ENCODE assay signal across 10 cellular contexts in the genomic region with DNA sequence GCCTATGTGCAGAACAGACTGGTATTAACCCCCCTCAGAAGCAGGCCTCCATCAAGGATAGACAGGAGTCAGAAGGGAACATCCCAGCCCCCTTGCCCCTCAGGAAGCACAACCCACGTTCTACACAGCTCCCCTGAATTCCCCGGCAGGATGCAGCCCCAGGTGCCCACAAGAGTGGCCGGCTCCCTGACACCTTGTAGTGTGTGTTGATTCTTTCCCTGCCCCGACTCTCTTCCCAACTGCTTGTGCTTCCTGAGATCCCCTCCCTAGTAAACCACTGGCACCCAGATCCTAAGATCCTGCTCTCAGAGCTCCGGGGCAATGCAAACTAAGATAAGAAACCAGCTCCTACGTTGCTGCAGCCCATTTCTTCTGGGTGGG. TPM values are rescaled to one million over a fixed set of nuclear protein-coding genes. Genes with fewer than 3 reads are reported as not detected.
DNase-seq lines count a peak whose midpoint lies in the region; ATAC-seq and TF ChIP-seq lines count a peak whose summit lies in the region.
"Had no signal": no experiment of that assay in that cellular context is flagged by ENCODE, and none has a peak within 500 bp of the region (broad histone marks: within the 10 kb centered on the region; RNA-seq: fewer than 3 reads in every experiment).

No MANE protein-coding gene starts in this region.

- no peak for ATAC-seq in CD4-positive, alpha-beta T cell (ENCODE audit: poor library complexity)
- ATAC-seq in HG03432 (IDR thresholded peaks at IDR 0.05; ENCODE audit: unreplicated experiment) = no peak
- ATAC-seq in GM21526 (IDR thresholded peaks at IDR 0.05; ENCODE audit: low FRiP score, unreplicated experiment) = no peak
- no peak for ATAC-seq in HG03097 (IDR thresholded peaks at IDR 0.05; ENCODE audit: low FRiP score, unreplicated experiment)
- ATAC-seq: SK-N-SH treated with all-trans-retinoic acid at 6 μM for 48 hours had no signal

- H3K4me1 Mint-ChIP-seq in CD4-positive, alpha-beta T cell (ENCODE audit: low read depth) = peaks cover 67% of the 10 kb centered on the region

- CTCF ChIA-PET in CD4-positive, alpha-beta T cell (lab: Charles Lee) = interaction anchor here (0.5 to 1.7 kb wide), 3 partner anchors 67 to 437 kb away, joined by 3 to 10 read pairs (median 3); no protein-coding TSS in a partner anchor

- no peak overlapping the region for H3K4me3 ChIP-seq in NT2/D1 (ENCODE audit: insufficient read length, low read depth)
- H3K4me3 ChIP-seq in coronary artery = peak overlapping the region; percentile 60
- H3K4me3 ChIP-seq in ovary = peak overlapping the region; percentile 0
- H3K4me3 ChIP-seq in adrenal gland = no peak overlapping the region

- H3K27ac ChIP-seq in CD4-positive, alpha-beta T cell (ENCODE audit: low read depth, low read length) = peak overlapping the region; percentile 82
- H3K27ac ChIP-seq in coronary artery (no peak overlapping the region), ovary (peak overlapping the region in 1 of 2 donors; percentile 74), adrenal gland (peak overlapping the region in 1 of 5 donors; percentile 10)

- H3K36me3 ChIP-seq in NT2/D1 (ENCODE audit: insufficient read depth, insufficient read length, low read length) (no peaks in the 10 kb centered on the region), ovary (no peaks in the 10 kb centered on the region), adrenal gland (replicated peaks in 1 of 2) (no peaks in the 10 kb centered on the region)

- H3K9me3 ChIP-seq in CD4-positive, alpha-beta T cell (ENCODE audit: control insufficient read depth, low read length) = no peaks in the 10 kb centered on the region
- H3K9me3 ChIP-seq in NT2/D1 (ENCODE audit: insufficient read depth, low read length) = no peaks in the 10 kb centered on the region
- H3K9me3 ChIP-seq in ovary = no peaks in the 10 kb centered on the region
- H3K9me3 ChIP-seq in adrenal gland (replicated peaks in 1 of 3) = no peaks in the 10 kb centered on the region

- TF ChIP-seq POLR2A in ovary (IDR thresholded peaks at IDR 0.05) (no peak), adrenal gland (IDR thresholded peaks at IDR 0.05) (no peak)

- POLR2A ChIA-PET in CD4-positive, alpha-beta T cell (lab: Charles Lee) = interaction anchor here (0.6 to 4.9 kb wide), 30 partner anchors 8 to 367 kb away, joined by 3 to 55 read pairs (median 6); a partner anchor contains a TSS

- 28 to 46% (median 37%) methylated on average over 6 of the region's 6 CpGs for WGBS in ovary, 3 donors
- WGBS in adrenal gland, 4 donors = 66 to 81% (median 68%) methylated on average over 6 of the region's 6 CpGs

- DNase-seq in CD4-positive, alpha-beta T cell = no peak
- DNase-seq in NT2/D1 (ENCODE audit: low read depth, low spot score) = no peak
- no peak for DNase-seq in coronary artery (ENCODE audit: low spot score)
- no peak for DNase-seq in ovary
- DNase-seq in adrenal gland = no peak

- H3K27ac Mint-ChIP-seq in CD4-positive, alpha-beta T cell = peak overlapping the region; percentile 99
- H3K27ac Mint-ChIP-seq: mesothelial cell of epicardium had no signal

- H3K27me3 ChIP-seq in CD4-positive, alpha-beta T cell (ENCODE audit: control insufficient read depth, insufficient read depth, low read length) = no peaks in the 10 kb centered on the region
- H3K27me3 ChIP-seq in NT2/D1 (ENCODE audit: insufficient read depth, insufficient read length) (no peaks in the 10 kb centered on the region), ovary (no peaks in the 10 kb centered on the region), adrenal gland (no peaks in the 10 kb centered on the region)

- intact Hi-C loops in CD4-positive, alpha-beta T cell (cut with DNase I, micrococcal nuclease) = loop anchor here in 1 of 2 experiments (5.0 kb wide), 2 partner anchors 39 to 59 kb away; no protein-coding TSS in a partner anchor
- intact Hi-C loops in ovary (cut with DNase I) (no loop called here), adrenal gland (cut with DNase I) (no loop called here)

- no peak for TF ChIP-seq EP300 in ovary (IDR thresholded peaks at IDR 0.05)

- peaks cover 4% of the 10 kb centered on the region for H3K36me3 Mint-ChIP-seq in CD4-positive, alpha-beta T cell (ENCODE audit: low read depth)
- H3K36me3 Mint-ChIP-seq: mesothelial cell of epicardium had no signal

- TF ChIP-seq CTCF in CD4-positive, alpha-beta T cell (IDR thresholded peaks at IDR 0.05) = no peak
- TF ChIP-seq CTCF in coronary artery (IDR thresholded peaks at IDR 0.05) (no peak), ovary (IDR thresholded peaks at IDR 0.05) (no peak), adrenal gland (IDR thresholded peaks at IDR 0.05) (no peak)

- H3K4me1 ChIP-seq in NT2/D1 (ENCODE audit: insufficient read depth, insufficient read length) (peaks cover 16% of the 10 kb centered on the region), ovary (ENCODE audit: insufficient read depth) (peaks cover 10% of the 10 kb centered on the region), adrenal gland (replicated peaks in 1 of 2) (no peaks in the 10 kb centered on the region)

- H3K4me3 Mint-ChIP-seq in CD4-positive, alpha-beta T cell = peak overlapping the region; percentile 81
- H3K4me3 Mint-ChIP-seq: mesothelial cell of epicardium had no signal

- no peaks in the 10 kb centered on the region for H3K9me3 Mint-ChIP-seq in CD4-positive, alpha-beta T cell

- peak overlapping the region; percentile 52 for H3K9ac ChIP-seq in NT2/D1 (ENCODE audit: insufficient read length, low read depth)

- no peaks in the 10 kb centered on the region for H3K27me3 Mint-ChIP-seq in CD4-positive, alpha-beta T cell

RNA-seq across cellular contexts. Expression of a gene that starts 34.8 kb away (rescaled TPM):
- total RNA-seq in CD4-positive, alpha-beta T cell = 100 to 1,000 TPM; 226 to 257 TPM
- total RNA-seq in ovary (100 to 1,000 TPM in 4 of 7 donors, 10 to 100 TPM in 3; 39.7 to 169 (median 105) TPM), adrenal gland (10 to 100 TPM; 35.1 to 83.2 (median 60.7) TPM)
- polyA plus RNA-seq in ovary (100 to 1,000 TPM in 1 of 2 donors, 10 to 100 TPM in 1; 49.1 to 139 TPM), adrenal gland (10 to 100 TPM; 23.1 to 75.5 (median 35.2) TPM)

RNA-seq across cellular contexts. Expression of a gene that starts 46.7 kb away (rescaled TPM):
- 10 to 100 TPM; 76.3 to 79.7 TPM for total RNA-seq in CD4-positive, alpha-beta T cell
- total RNA-seq in ovary (10 to 100 TPM in 6 of 7 donors, 1 to 10 TPM in 1; 8.0 to 40.3 (median 24.7) TPM), adrenal gland (10 to 100 TPM; 29.6 to 94.7 (median 41.2) TPM)
- polyA plus RNA-seq in ovary (10 to 100 TPM; 18.0 to 18.3 TPM), adrenal gland (10 to 100 TPM; 10.5 to 53.2 (median 19.0) TPM)

Comparison
In these comparisons a context has a peak if more than half of its experiments do, and no peak if none do; other contexts are left out.
1. H3K4me3 ChIP-seq: peak in coronary artery (single experiment) and ovary (single experiment); none in NT2/D1 (single experiment) and adrenal gland (0 of 4).